Comparison of ENCODE assay signal across 7 cellular contexts in genomic region chr2:218405365-218406208, GRCh38. TPM values are rescaled to one million over a fixed set of nuclear protein-coding genes. Genes with fewer than 3 reads are reported as not detected.
A peak's percentile ranks its signal among the peaks of the same experiment; 100 is the strongest.
DNase-seq lines count a peak whose midpoint lies in the region; ATAC-seq, FAIRE-seq and TF ChIP-seq lines count a peak whose summit lies in the region.

No MANE protein-coding gene starts in this region.

- CTCF ChIA-PET in activated CD8-positive, alpha-beta memory T cell treated with anti-CD3 and anti-CD28 coated beads, Interleukin-2, amount 10 ng/mL, durations not matched to agents 7 days and 5 days (lab: Charles Lee) = interaction anchor here (1.1 to 4.5 kb wide), 6 partner anchors 10 to 442 kb away, joined by 4 to 35 read pairs (median 5); partner anchors contain the start of gene USP37
- CTCF ChIA-PET in GM10248 (lab: Yijun Ruan, JAX) = interaction anchor here (1.1 to 1.7 kb wide), 6 partner anchors 9 to 442 kb away, joined by 3 to 8 read pairs (median 4); no protein-coding TSS in a partner anchor

- H3K4me3 ChIP-seq in hepatocyte = no peak overlapping the region
- peak overlapping the region in 1 of 2 donors; percentile 16 for H3K4me3 ChIP-seq in small intestine (ENCODE audit: low read depth in 1 of 2, low read length in 2 of 2)

- no peaks in the 10 kb centered on the region for H3K27me3 Mint-ChIP-seq in activated CD8-positive, alpha-beta memory T cell treated with anti-CD3 and anti-CD28 coated beads, Interleukin-2, amount 10 ng/mL, durations not matched to agents 7 days and 5 days

- H4K20me1 ChIP-seq in hepatocyte (ENCODE audit: insufficient read depth, poor library complexity, severe bottlenecking) = peaks cover 9% of the 10 kb centered on the region

- H2AFZ ChIP-seq in hepatocyte = no peak overlapping the region

- FAIRE-seq in small intestine (lab: Jason Lieb, UNC) = no peak

- DNase-seq in activated CD8-positive, alpha-beta memory T cell treated with anti-CD3 and anti-CD28 coated beads, Interleukin-2, amount 10 ng/mL, durations not matched to agents 7 days and 5 days = peak; percentile 71
- peak; percentile 25 for DNase-seq in hepatocyte (ENCODE audit: low spot score)
- DNase-seq in small intestine = peak; percentile 42
- DNase-seq in GM10248 (ENCODE audit: extremely low spot score) = no peak

- H3K27ac ChIP-seq in hepatocyte (peak overlapping the region; percentile 94), small intestine (ENCODE audit: low read depth in 1 of 2, low read length in 1 of 2) (peak overlapping the region; percentile 91)

- 22% methylated on average over 21 of the region's 21 CpGs for WGBS in hepatocyte (ENCODE audit: low lambda C conversion rate, missing lambda C conversion rate)
- 15 to 17% (median 16%) methylated on average over 21 of the region's 21 CpGs for WGBS in small intestine, 3 donors

- no peaks in the 10 kb centered on the region for H3K9me2 ChIP-seq in hepatocyte (replicated peaks; ENCODE audit: insufficient read depth)

- H3K4me2 ChIP-seq in hepatocyte = peak overlapping the region; percentile 79

- no peaks in the 10 kb centered on the region for H3K9me3 Mint-ChIP-seq in activated CD8-positive, alpha-beta memory T cell treated with anti-CD3 and anti-CD28 coated beads, Interleukin-2, amount 10 ng/mL, durations not matched to agents 7 days and 5 days (ENCODE audit: low read depth)

- H3K79me2 ChIP-seq in hepatocyte = peaks cover 26% of the 10 kb centered on the region

- ATAC-seq in GM19324 (IDR thresholded peaks at IDR 0.05; ENCODE audit: low FRiP score, unreplicated experiment) = peak; percentile 23
- ATAC-seq in HG03108 (IDR thresholded peaks at IDR 0.05; ENCODE audit: unreplicated experiment) = peak; percentile 6
- ATAC-seq in activated CD8-positive, alpha-beta memory T cell treated with anti-CD3 and anti-CD28 coated beads, Interleukin-2, amount 10 ng/mL, durations not matched to agents 7 days and 5 days = peak; percentile 45
- no peak for ATAC-seq in GM21619 (IDR thresholded peaks at IDR 0.05; ENCODE audit: unreplicated experiment)

- no peaks in the 10 kb centered on the region for H3K36me3 ChIP-seq in hepatocyte (replicated peaks; ENCODE audit: insufficient read depth, low read depth)
- H3K36me3 ChIP-seq in small intestine (ENCODE audit: control insufficient read depth in 2 of 2, insufficient read depth in 2 of 2, low read length in 2 of 2) = peaks cover 18 to 31% of the 10 kb centered on the region in 2 donors

- POLR2A ChIA-PET in GM10248 (lab: Yijun Ruan, JAX) = interaction anchor here (0.6 to 0.9 kb wide), 2 partner anchors 10 to 143 kb away, joined by 3 to 6 read pairs; no protein-coding TSS in a partner anchor

- H3K9me3 ChIP-seq in hepatocyte (ENCODE audit: low read depth) (no peaks in the 10 kb centered on the region), small intestine (ENCODE audit: control insufficient read depth, low read depth) (no peaks in the 10 kb centered on the region)

- peaks cover 17% of the 10 kb centered on the region for H3K36me3 Mint-ChIP-seq in activated CD8-positive, alpha-beta memory T cell treated with anti-CD3 and anti-CD28 coated beads, Interleukin-2, amount 10 ng/mL, durations not matched to agents 7 days and 5 days

- H3K27me3 ChIP-seq in hepatocyte (no peaks in the 10 kb centered on the region), small intestine (ENCODE audit: control insufficient read depth in 2 of 2, insufficient read depth in 2 of 2, low read length in 2 of 2) (no peaks in the 10 kb centered on the region)

- H3K4me1 Mint-ChIP-seq in activated CD8-positive, alpha-beta memory T cell treated with anti-CD3 and anti-CD28 coated beads, Interleukin-2, amount 10 ng/mL, durations not matched to agents 7 days and 5 days = peaks cover 60% of the 10 kb centered on the region

- no peak for TF ChIP-seq CTCF in hepatocyte (IDR thresholded peaks at IDR 0.05; ENCODE audit: poor library complexity)
- TF ChIP-seq CTCF in GM10248 (IDR thresholded peaks at IDR 0.05; ENCODE audit: control extremely low read depth, extremely low read depth, low read depth, missing control alignments) = no peak

- peaks cover 54% of the 10 kb centered on the region for H3K4me1 ChIP-seq in hepatocyte (ENCODE audit: insufficient read depth)
- peaks cover 3 to 5% of the 10 kb centered on the region in 2 donors for H3K4me1 ChIP-seq in small intestine (ENCODE audit: control insufficient read depth in 2 of 2, insufficient read depth in 1 of 2, low read depth in 1 of 2, low read length in 1 of 2)

- peak overlapping the region; percentile 88 for H3K27ac Mint-ChIP-seq in activated CD8-positive, alpha-beta memory T cell treated with anti-CD3 and anti-CD28 coated beads, Interleukin-2, amount 10 ng/mL, durations not matched to agents 7 days and 5 days

- peak overlapping the region; percentile 65 for H3K4me3 Mint-ChIP-seq in activated CD8-positive, alpha-beta memory T cell treated with anti-CD3 and anti-CD28 coated beads, Interleukin-2, amount 10 ng/mL, durations not matched to agents 7 days and 5 days

RNA-seq across cellular contexts. Expression of gene CTDSP1, which starts 5.9 kb away (rescaled TPM):
- total RNA-seq in activated CD8-positive, alpha-beta memory T cell treated with anti-CD3 and anti-CD28 coated beads, Interleukin-2, amount 10 ng/mL, durations not matched to agents 7 days and 5 days = 100 to 1,000 TPM; 149 to 152 TPM
- total RNA-seq in hepatocyte = 124 and 142 TPM in 2 replicates
- 48.4 and 53.1 TPM in 2 replicates for polyA plus RNA-seq in hepatocyte
- 100 to 1,000 TPM in 2 of 3 donors, 10 to 100 TPM in 1; 94.3 to 144 (median 111) TPM for polyA plus RNA-seq in small intestine

RNA-seq across cellular contexts. Expression of gene VIL1, which starts 13.3 kb away (rescaled TPM):
- total RNA-seq in activated CD8-positive, alpha-beta memory T cell treated with anti-CD3 and anti-CD28 coated beads, Interleukin-2, amount 10 ng/mL, durations not matched to agents 7 days and 5 days = under 1 TPM in 1 of 2 experiments, not detected in 1; 0.73 TPM
- 218 and 261 TPM in 2 replicates for total RNA-seq in hepatocyte
- polyA plus RNA-seq in hepatocyte = 151 and 160 TPM in 2 replicates
- 100 to 1,000 TPM; 247 to 345 (median 280) TPM for polyA plus RNA-seq in small intestine

RNA-seq across cellular contexts. Expression of gene SLC11A1, which starts 23.5 kb away (rescaled TPM):
- under 1 TPM; 0.18 to 0.35 TPM for total RNA-seq in activated CD8-positive, alpha-beta memory T cell treated with anti-CD3 and anti-CD28 coated beads, Interleukin-2, amount 10 ng/mL, durations not matched to agents 7 days and 5 days
- total RNA-seq in hepatocyte = 0.60 and 0.72 TPM in 2 replicates
- polyA plus RNA-seq in hepatocyte (0.74 and 1.2 TPM in 2 replicates), small intestine (1 to 10 TPM in 2 of 3 donors, under 1 TPM in 1; 0.54 to 8.4 (median 3.1) TPM)

RNA-seq across cellular contexts. Expression of gene CATIP, which starts 48.9 kb away (rescaled TPM):
- not detected for total RNA-seq in activated CD8-positive, alpha-beta memory T cell treated with anti-CD3 and anti-CD28 coated beads, Interleukin-2, amount 10 ng/mL, durations not matched to agents 7 days and 5 days
- total RNA-seq in hepatocyte = 0.33 TPM in 1 of 2 replicates, not detected in the other
- polyA plus RNA-seq in hepatocyte (0.39 and 0.70 TPM in 2 replicates), small intestine (under 1 TPM in 1 of 3 donors, not detected in 2; 0.09 TPM)

Comparison
In these comparisons a context has a peak if more than half of its experiments do, and no peak if none do; other contexts are left out.
1. RNA of gene VIL1, which starts 13.3 kb away (total RNA-seq): 218 to 261 TPM in hepatocyte; 0.73 TPM in activated CD8-positive, alpha-beta memory T cell treated with anti-CD3 and anti-CD28 coated beads, Interleukin-2, amount 10 ng/mL, durations not matched to agents 7 days and 5 days; every median in the first group is over 100 times any median in the second.